In genomic region chr3:167684389-167684993, GRCh38 we compare ENCODE assay signal across 8 cellular contexts. TPM values are rescaled to one million over a fixed set of nuclear protein-coding genes. Genes with fewer than 3 reads are reported as not detected.
DNase-seq lines count a peak whose midpoint lies in the region; ATAC-seq and TF ChIP-seq lines count a peak whose summit lies in the region.

No MANE protein-coding gene starts in this region.

- ATAC-seq in GM18909 (IDR thresholded peaks at IDR 0.05; ENCODE audit: poor library complexity, unreplicated experiment) (peak; percentile 86), HG03139 (IDR thresholded peaks at IDR 0.05; ENCODE audit: unreplicated experiment) (peak; percentile 78)

- no peak overlapping the region for H3K27ac ChIP-seq in neutrophil

- H3K4me1 ChIP-seq in neutrophil (ENCODE audit: control insufficient read depth in 1 of 2, insufficient read depth in 1 of 2, low read depth in 1 of 2, low read length in 1 of 2): no peaks in the 10 kb centered on the region

- no peaks in the 10 kb centered on the region for H3K9me3 ChIP-seq in neutrophil

- H3K27me3 ChIP-seq in neutrophil: no peaks in the 10 kb centered on the region

- peaks cover 67% of the 10 kb centered on the region for H3K36me3 ChIP-seq in neutrophil

- H3K4me3 ChIP-seq in fibroblast of mammary gland (ENCODE audit: control insufficient read depth, low read depth, low read length): no peak overlapping the region
- no peak overlapping the region for H3K4me3 ChIP-seq in neutrophil (ENCODE audit: low read depth in 1 of 2, low read length in 1 of 2)

- peak; percentile 51 for DNase-seq in Caki2 (ENCODE audit: low read depth)
- peak; percentile 70 to 79 for DNase-seq in NCI-H446 (lab: John Stamatoyannopoulos, UW)
- peak; percentile 41 to 70 for DNase-seq in activated CD4-positive, alpha-beta T cell treated with anti-CD3 and anti-CD28 coated beads for 4 hours
- peak; percentile 68 for DNase-seq in fibroblast of mammary gland (ENCODE audit: low read depth)
- no peak for DNase-seq in cortex of kidney (lab: John Stamatoyannopoulos, UW)

- in situ Hi-C loops in Caki2 (cut with HindIII; ENCODE audit: low pct_unique_long_range_greater_than_20kb, low sequenced_read_pairs): no loop called here

- TF ChIP-seq CTCF in fibroblast of mammary gland (conservative IDR thresholded peaks at IDR 0.05; ENCODE audit: control insufficient read depth, insufficient read depth, low read depth, low read length) (peak; percentile 55), neutrophil (IDR thresholded peaks at IDR 0.05) (peak; percentile 68)

RNA-seq across cellular contexts. Expression of gene WDR49, which starts 30.7 kb away (rescaled TPM):
- 1.2 TPM in 1 of 2 replicates, not detected in the other for total RNA-seq in Caki2 (2014; rRNA removed; shearing (Covaris generic); ENCODE audit: low replicate concordance)

RNA-seq across cellular contexts. Expression of gene PDCD10, which starts 50.2 kb away (rescaled TPM):
- total RNA-seq in Caki2 (2014; rRNA removed; shearing (Covaris generic); ENCODE audit: low replicate concordance): 86.4 and 87.7 TPM in 2 replicates

RNA-seq across cellular contexts. Expression of gene SERPINI1, which starts 51.0 kb away (rescaled TPM):
- 0.51 and 2.5 TPM in 2 replicates for total RNA-seq in Caki2 (2014; rRNA removed; shearing (Covaris generic); ENCODE audit: low replicate concordance)
